ENCODE assay signal across 8 cellular contexts in the genomic region with DNA sequence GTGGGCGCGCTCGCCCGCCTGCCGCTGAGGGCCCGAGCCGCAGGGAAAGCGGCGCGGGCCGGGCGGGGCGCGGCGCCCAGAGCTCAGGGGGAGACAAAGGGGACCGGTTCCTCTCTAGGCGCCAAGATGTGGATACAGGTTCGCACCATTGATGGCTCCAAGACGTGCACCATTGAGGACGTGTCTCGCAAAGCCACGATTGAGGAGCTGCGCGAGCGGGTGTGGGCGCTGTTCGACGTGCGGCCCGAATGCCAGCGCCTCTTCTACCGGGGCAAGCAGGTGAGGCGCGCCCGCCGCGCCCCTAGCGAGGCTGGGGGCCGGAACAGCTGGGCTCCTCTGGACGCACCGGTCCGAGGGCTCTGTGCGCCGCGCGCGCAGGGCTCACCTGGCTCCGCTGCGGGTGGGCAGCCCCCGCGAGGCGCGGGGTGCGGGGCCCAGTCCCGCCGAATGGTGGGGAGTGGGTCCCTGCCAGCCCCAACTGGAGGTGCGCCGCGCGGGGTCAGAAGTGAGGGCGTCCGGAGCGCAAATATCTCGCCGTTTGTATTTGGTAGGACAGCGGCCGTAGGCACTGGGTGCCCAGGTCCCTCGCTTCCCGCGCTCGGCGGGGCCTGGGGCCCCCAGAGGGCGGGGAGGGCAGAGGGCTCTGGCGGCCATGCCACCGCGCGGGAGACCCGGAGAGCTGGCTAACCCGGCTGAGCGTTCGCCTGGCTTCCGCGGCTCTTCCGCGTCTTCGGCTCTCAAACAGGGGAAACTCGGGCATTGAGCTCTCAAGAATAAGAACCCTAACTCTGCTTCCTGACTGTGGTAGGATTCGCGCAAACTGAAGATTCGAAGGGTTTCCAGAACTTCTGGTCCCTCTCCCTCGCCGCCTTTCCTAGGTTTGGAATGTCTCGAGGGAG. TPM values are rescaled to one million over a fixed set of nuclear protein-coding genes. Genes with fewer than 3 reads are reported as not detected.
DNase-seq lines count a peak whose midpoint lies in the region; ATAC-seq and TF ChIP-seq lines count a peak whose summit lies in the region.

No MANE protein-coding gene starts in this region.

- peaks cover 39% of the 10 kb centered on the region for H4K20me1 ChIP-seq in OCI-LY7 (ENCODE audit: insufficient read depth, low read length)

- H2AK5ac ChIP-seq in trophoblast cell (ENCODE audit: low read length), result peak overlapping the region; percentile 69

- H2AFZ ChIP-seq in OCI-LY7 (ENCODE audit: low read length), result peak overlapping the region; percentile 37; the same call in 1 of the 2 replicates
- H2AFZ ChIP-seq in trophoblast cell (ENCODE audit: insufficient read depth, low read length, poor library complexity), result peak overlapping the region; percentile 91

- H3K4me3 ChIP-seq in OCI-LY7 (ENCODE audit: low read depth, low read length, poor library complexity, severe bottlenecking), result peak overlapping the region; percentile 83
- H3K4me3 ChIP-seq in trophoblast cell (ENCODE audit: low read depth, low read length), result peak overlapping the region; percentile 99

- H3K79me2 ChIP-seq in OCI-LY7 (ENCODE audit: insufficient read depth, low read depth, low read length) (peaks cover 53% of the 10 kb centered on the region), trophoblast cell (ENCODE audit: control insufficient read depth, insufficient read depth, low read length, poor library complexity) (peaks cover 19% of the 10 kb centered on the region)

- peak overlapping the region; percentile 72 for H3K14ac ChIP-seq in trophoblast cell (ENCODE audit: low read length)

- ATAC-seq in HG02973 (IDR thresholded peaks at IDR 0.05; ENCODE audit: unreplicated experiment) (peak; percentile 9), Right ventricle myocardium superior (ENCODE audit: poor library complexity) (peak; percentile 53)

- peaks cover 15% of the 10 kb centered on the region for H3K79me1 ChIP-seq in trophoblast cell (ENCODE audit: low read length)

- peak; percentile 46 for DNase-seq in NCI-H345 (lab: John Stamatoyannopoulos, UW)
- DNase-seq in NCI-H345 treated with DMSO at 0.1 percent for 48 hours (lab: John Stamatoyannopoulos, UW; ENCODE audit: unreplicated experiment), result no peak
- DNase-seq in OCI-LY7 (ENCODE audit: low spot score), result peak; percentile 71
- DNase-seq in activated naive CD4-positive, alpha-beta T cell (lab: John Stamatoyannopoulos, UW), result peak in 3 of 4 experiments; percentile 39 to 59 (median 50)
- peak; percentile 55 for DNase-seq in Right ventricle myocardium superior
- peak; percentile 10 to 45 for DNase-seq in trophoblast cell
- no peak for DNase-seq in SK-N-DZ (ENCODE audit: low spot score)

- H3K4me2 ChIP-seq in OCI-LY7 (ENCODE audit: low read length) (peak overlapping the region; percentile 83), trophoblast cell (ENCODE audit: low read length) (peak overlapping the region; percentile 68)

- intact Hi-C loops in OCI-LY7 (cut with micrococcal nuclease; ENCODE audit: unreplicated experiment) (loop anchor here (1.0 to 5.0 kb wide), 2 partner anchors 268 to 344 kb away; partner anchors contain the start of gene KDM4C), Right ventricle myocardium superior (cut with DNase I) (no loop called here)

- no peaks in the 10 kb centered on the region for H3K27me3 ChIP-seq in trophoblast cell (ENCODE audit: insufficient read depth, low read length)

- H2BK5ac ChIP-seq in trophoblast cell (ENCODE audit: low read depth, low read length, poor library complexity), result peak overlapping the region; percentile 23

- H3K9ac ChIP-seq in trophoblast cell (ENCODE audit: low read length), result peak overlapping the region; percentile 98

- no TSS peak for BruUV-seq in OCI-LY7 (replicated peaks; lab: Mats Ljungman, UMichigan)

- H3K23ac ChIP-seq in trophoblast cell (ENCODE audit: low read length), result no peak overlapping the region

- peaks cover 58% of the 10 kb centered on the region for H3K4me1 ChIP-seq in OCI-LY7 (ENCODE audit: insufficient read depth, low read length, poor library complexity, severe bottlenecking)
- H3K4me1 ChIP-seq in trophoblast cell (ENCODE audit: control insufficient read depth in 1 of 2, insufficient read depth in 2 of 2, low read length in 2 of 2), result peaks cover 3 to 7% of the 10 kb centered on the region in 2 experiments

- CTCF ChIA-PET in OCI-LY7 (lab: Charles Lee; ENCODE audit: unreplicated experiment), result interaction anchor here (0.6 kb wide), 1 partner anchor 16 kb away, joined by 3 read pairs; no protein-coding TSS in a partner anchor

- H3K18ac ChIP-seq in trophoblast cell (ENCODE audit: low read length), result peak overlapping the region; percentile 34

- H3K4ac ChIP-seq in trophoblast cell (ENCODE audit: low read depth, low read length), result peak overlapping the region; percentile 98

- no peak; the same call in 1 of the 2 replicates for TF ChIP-seq CTCF in OCI-LY7 (conservative IDR thresholded peaks at IDR 0.05; ENCODE audit: low read length)

- no peaks in the 10 kb centered on the region for H3K9me2 ChIP-seq in OCI-LY7 (ENCODE audit: insufficient read depth, low read length)

- H2BK12ac ChIP-seq in trophoblast cell (ENCODE audit: low read length), result no peak overlapping the region

- no peaks in the 10 kb centered on the region for H3K9me3 ChIP-seq in OCI-LY7 (ENCODE audit: low read length)
- no peaks in the 10 kb centered on the region for H3K9me3 ChIP-seq in trophoblast cell (ENCODE audit: insufficient read depth, low read depth, low read length)

- peak overlapping the region; percentile 52 for H2BK120ac ChIP-seq in trophoblast cell (ENCODE audit: insufficient read depth, low read length, poor library complexity)

- peak overlapping the region; percentile 75 for H4K8ac ChIP-seq in trophoblast cell (ENCODE audit: low read depth, low read length)

- no CpG with 5 or more reads among the region's 93 CpGs for WGBS in trophoblast cell (ENCODE audit: extremely low coverage, insufficient coverage, insufficient read length)

- H3K36me3 ChIP-seq in OCI-LY7 (ENCODE audit: insufficient read depth, low read length) (peaks cover 30% of the 10 kb centered on the region), trophoblast cell (ENCODE audit: control insufficient read depth in 1 of 2, insufficient read depth in 2 of 2, low read length in 2 of 2) (peaks cover 0 to 4% of the 10 kb centered on the region in 2 experiments)

- POLR2A ChIA-PET in OCI-LY7 (lab: Charles Lee), result interaction anchor here (0.6 to 3.8 kb wide), 16 partner anchors 8 to 361 kb away, joined by 3 to 34 read pairs (median 4); no protein-coding TSS in a partner anchor

- peak overlapping the region; percentile 94 for H3K27ac ChIP-seq in OCI-LY7 (ENCODE audit: low read depth, low read length, poor library complexity, severe bottlenecking)
- H3K27ac ChIP-seq in trophoblast cell (ENCODE audit: low read depth, low read length), result peak overlapping the region; percentile 48

- peak overlapping the region; percentile 87 for H4K91ac ChIP-seq in trophoblast cell (ENCODE audit: low read depth, low read length)

- peak overlapping the region; percentile 95 for H4K12ac ChIP-seq in trophoblast cell (ENCODE audit: low read depth, low read length)

RNA-seq across cellular contexts. Expression of gene UHRF2, which starts 0.6 kb away (rescaled TPM):
- total RNA-seq in OCI-LY7 (2014; rRNA removed; shearing (Covaris generic)), result 76.1 and 76.6 TPM in 2 replicates
- total RNA-seq in OCI-LY7 (2022) (70.1 and 92.0 TPM in 2 replicates), Right ventricle myocardium superior (16.4 TPM)
- 18.9 and 19.8 TPM in 2 replicates for polyA plus RNA-seq in trophoblast cell (2013)
- polyA plus RNA-seq in SK-N-DZ (2014; cell fraction: cytosol; rRNA removed), result 24.6 and 179 TPM in 2 replicates
- 106 and 147 TPM in 2 replicates for polyA plus RNA-seq in SK-N-DZ (2014; cell fraction: nucleus; rRNA removed)

Comparison
In these comparisons a context has a peak if more than half of its experiments do, and no peak if none do; other contexts are left out.
1. DNase-seq: peak in NCI-H345 (single experiment), OCI-LY7 (single experiment), activated naive CD4-positive, alpha-beta T cell (3 of 4), Right ventricle myocardium superior (single experiment) and trophoblast cell (2 of 2); none in NCI-H345 treated with DMSO at 0.1 percent for 48 hours (single experiment) and SK-N-DZ (single experiment).